9 cellular contexts compared by ENCODE assay signal in the genomic region with DNA sequence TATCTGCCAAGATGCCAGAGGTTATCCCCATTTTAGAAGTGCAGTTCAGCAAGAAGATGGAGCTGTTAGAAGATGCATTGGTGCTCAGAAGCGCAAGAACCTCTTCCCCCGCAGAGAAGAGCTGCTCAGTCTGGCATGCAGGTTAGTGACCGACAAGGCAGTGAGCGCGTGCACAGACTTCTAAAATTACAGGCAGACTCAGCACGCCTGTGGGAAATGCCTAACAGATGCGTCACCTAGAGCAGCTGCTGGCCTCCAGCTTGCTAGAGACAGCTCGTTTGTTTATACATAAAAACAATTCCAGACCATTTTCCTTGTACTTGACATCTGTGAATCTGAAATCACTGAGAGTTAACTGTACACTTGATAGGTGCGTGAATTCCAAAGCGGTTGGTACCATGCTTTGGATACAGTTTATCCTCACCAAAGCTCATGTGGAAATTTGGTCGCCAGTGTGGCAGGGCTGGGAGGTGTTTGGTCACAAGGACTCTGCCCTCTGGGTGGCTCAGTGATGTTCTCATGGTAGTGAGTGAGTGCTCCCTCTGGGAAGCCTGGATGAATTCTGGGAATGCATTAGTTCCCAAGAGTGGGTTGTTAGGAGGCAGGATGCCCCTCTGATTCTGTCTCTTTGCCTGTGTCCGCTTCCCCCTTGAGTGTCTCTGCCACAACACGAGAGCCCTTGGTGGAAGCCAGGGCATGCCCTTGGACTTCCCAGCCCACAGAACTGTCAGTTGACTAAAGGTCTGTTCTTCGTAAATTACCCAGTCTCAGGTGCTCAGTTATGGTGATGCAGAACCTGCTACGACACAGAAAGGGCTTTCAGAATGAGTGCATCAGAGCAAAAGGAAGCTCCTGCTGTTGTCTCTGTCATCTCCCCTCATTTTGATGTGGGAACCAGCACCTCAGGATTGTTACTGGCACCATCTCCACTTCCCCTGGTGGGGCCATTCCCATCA. TPM values are rescaled to one million over a fixed set of nuclear protein-coding genes. Genes with fewer than 3 reads are reported as not detected.
DNase-seq lines count a peak whose midpoint lies in the region; ATAC-seq and TF ChIP-seq lines count a peak whose summit lies in the region.
"Had no signal": no experiment of that assay in that cellular context is flagged by ENCODE, and none has a peak within 500 bp of the region (broad histone marks: within the 10 kb centered on the region; RNA-seq: fewer than 3 reads in every experiment).

No MANE protein-coding gene starts in this region.

- 83 to 91% (median 89%) methylated on average over 14 to 15 of the region's 15 CpGs for WGBS in spleen, 5 donors

- H3K4me1 ChIP-seq in cardiac muscle cell (ENCODE audit: low read depth): peaks cover 12% of the 10 kb centered on the region
- H3K4me1 ChIP-seq in spleen: peaks cover 21 to 44% (median 31%) of the 10 kb centered on the region in 6 donors

- DNase-seq in T1000 (lab: John Stamatoyannopoulos, UW): peak; percentile 78
- peak in 1 of 2 donors; percentile 83 for DNase-seq in cardiac muscle cell (ENCODE audit: low read depth in 1 of 2, low spot score in 1 of 2)
- DNase-seq in spleen: peak; percentile 45
- no peak for DNase-seq in cerebellum (ENCODE audit: low spot score)
- no peak for DNase-seq in CD1c-positive myeloid dendritic cell (ENCODE audit: extremely low spot score)
- no peak for DNase-seq in type B pancreatic cell (ENCODE audit: extremely low spot score, unreplicated experiment)
- DNase-seq: NCI-H1105; stimulated activated naive CD4-positive, alpha-beta T cell had no signal

- no peak overlapping the region for H3K4me3 Mint-ChIP-seq in type B pancreatic cell

- H3K9me3 ChIP-seq in cardiac muscle cell (ENCODE audit: low read depth) (no peaks in the 10 kb centered on the region), spleen (no peaks in the 10 kb centered on the region)

- no peak overlapping the region for H3K27ac Mint-ChIP-seq in type B pancreatic cell

- H3K27me3 Mint-ChIP-seq in type B pancreatic cell: peaks cover 4% of the 10 kb centered on the region

- intact Hi-C loops in spleen (cut with DNase I; ENCODE audit: low total_unique reads): loop anchor here (5.0 kb wide), 1 partner anchor 188 kb away; the partner anchor contains the start of gene WNT9A

- peak; percentile 32 for ATAC-seq in HG02870 (IDR thresholded peaks at IDR 0.05; ENCODE audit: unreplicated experiment)

- H3K4me3 ChIP-seq in cardiac muscle cell: no peak overlapping the region
- H3K4me3 ChIP-seq in spleen: no peak overlapping the region

- peaks cover 14% of the 10 kb centered on the region for H3K36me3 Mint-ChIP-seq in type B pancreatic cell

- TF ChIP-seq CTCF in cardiac muscle cell (IDR thresholded peaks at IDR 0.05; ENCODE audit: low read depth, low read length) (no peak), spleen (IDR thresholded peaks at IDR 0.05 in 8 of 11, conservative IDR thresholded peaks at IDR 0.05 in 3 of 11) (no peak), type B pancreatic cell (conservative IDR thresholded peaks at IDR 0.05) (no peak)

- peak overlapping the region; percentile 65 for H3K27ac ChIP-seq in cardiac muscle cell
- no peak overlapping the region for H3K27ac ChIP-seq in spleen

- TF ChIP-seq POLR2A in spleen (IDR thresholded peaks at IDR 0.05): no peak

- no peaks in the 10 kb centered on the region for H3K9me3 Mint-ChIP-seq in type B pancreatic cell

- H3K36me3 ChIP-seq in cardiac muscle cell: peaks cover 15% of the 10 kb centered on the region
- H3K36me3 ChIP-seq in spleen: peaks cover 0 to 84% (median 24%) of the 10 kb centered on the region in 6 donors

- H3K27me3 ChIP-seq in cardiac muscle cell (no peaks in the 10 kb centered on the region), spleen (replicated peaks in 1 of 7) (no peaks in the 10 kb centered on the region)

- H3K4me1 Mint-ChIP-seq in type B pancreatic cell (ENCODE audit: unreplicated experiment): no peaks in the 10 kb centered on the region

RNA-seq across cellular contexts. Expression of gene SNAP47, which starts 24.4 kb away (rescaled TPM):
- total RNA-seq in cardiac muscle cell (57.4 and 60.7 TPM in 2 replicates), spleen (10 to 100 TPM; 20.6 to 42.7 (median 27.8) TPM), cerebellum (48.2 TPM), type B pancreatic cell (ENCODE audit: low replicate concordance) (32.4 and 46.2 TPM in 2 replicates)
- polyA plus RNA-seq in cardiac muscle cell (43.7 and 59.8 TPM in 2 replicates), spleen (10 to 100 TPM in 2 of 3 donors, 1 to 10 TPM in 1; 10.0 to 14.4 (median 11.2) TPM)

RNA-seq across cellular contexts. Expression of gene JMJD4, which starts 24.5 kb away (rescaled TPM):
- total RNA-seq in cardiac muscle cell (38.3 and 42.3 TPM in 2 replicates), spleen (10 to 100 TPM; 14.3 to 35.4 (median 21.1) TPM), cerebellum (12.5 TPM), type B pancreatic cell (ENCODE audit: low replicate concordance) (23.5 and 25.4 TPM in 2 replicates)
- polyA plus RNA-seq in cardiac muscle cell (30.1 and 33.6 TPM in 2 replicates), spleen (10 to 100 TPM; 11.2 to 17.2 (median 14.5) TPM)

RNA-seq across cellular contexts. Expression of gene PRSS38, which starts 55.9 kb away (rescaled TPM):
- total RNA-seq in cardiac muscle cell (not detected in 2 replicates), spleen (not detected), cerebellum (not detected), type B pancreatic cell (ENCODE audit: low replicate concordance) (not detected in 2 replicates)
- polyA plus RNA-seq in cardiac muscle cell (not detected in 2 replicates), spleen (not detected)

Comparison
In these comparisons a context has a peak if more than half of its experiments do, and no peak if none do; other contexts are left out.
1. DNase-seq: peak in T1000 (single experiment) and spleen (single experiment); none in cerebellum (single experiment), CD1c-positive myeloid dendritic cell (single experiment) and type B pancreatic cell (single experiment).